ENCODE assay signal across 1 cellular context in genomic region chr9:135963338-135963737, GRCh38.
TF ChIP-seq lines count a peak whose summit lies in the region.

No MANE protein-coding gene starts in this region.

TF ChIP-seq in HepG2, 621 proteins besides CTCF, POLR2A, EP300 and RAD21:
- TF ChIP-seq ZNF121 (CRISPR knock-in tag; IDR thresholded peaks at IDR 0.05) (peak; percentile 68), FOXM1 (CRISPR knock-in tag; IDR thresholded peaks at IDR 0.05) (no peak)
TF ChIP-seq in HepG2: peak in this region for 1.
